Comparison of ENCODE assay signal across 2 cellular contexts in genomic region chr4:3703677-3704521, GRCh38.
TF ChIP-seq lines count a peak whose summit lies in the region.

No MANE protein-coding gene starts in this region.

TF ChIP-seq in HEK293, 187 proteins besides CTCF, POLR2A, EP300 and RAD21 (continued from another document):
- TF ChIP-seq PRDM6 (tag by site-specific recombination; IDR thresholded peaks at IDR 0.05) = no peak
- TF ChIP-seq ZNF140 (tag by site-specific recombination; IDR thresholded peaks at IDR 0.05) = no peak
- TF ChIP-seq SP7 (tag by site-specific recombination; IDR thresholded peaks at IDR 0.05) = peak; percentile 92
- TF ChIP-seq ZNF645 (tag by site-specific recombination; IDR thresholded peaks at IDR 0.05) = no peak
- no peak for TF ChIP-seq ZNF416 (tag by site-specific recombination; IDR thresholded peaks at IDR 0.05)
- TF ChIP-seq ZNF112 (tag by site-specific recombination; IDR thresholded peaks at IDR 0.05) = no peak
- TF ChIP-seq KLF1 (tag by site-specific recombination; IDR thresholded peaks at IDR 0.05) = 0 out of 2 replicates have a peak, but pooled peaks have one; percentile 10
- TF ChIP-seq OVOL3 (tag by site-specific recombination; IDR thresholded peaks at IDR 0.05) = no peak
- no peak for TF ChIP-seq ZNF514 (tag by site-specific recombination; IDR thresholded peaks at IDR 0.05)
- TF ChIP-seq ZNF776 (tag by site-specific recombination; IDR thresholded peaks at IDR 0.05; ENCODE audit: borderline replicate concordance) = no peak
- TF ChIP-seq ZNF302 (tag by site-specific recombination; IDR thresholded peaks at IDR 0.05; ENCODE audit: low read depth) = no peak
- TF ChIP-seq ZBTB44 (tag by site-specific recombination; IDR thresholded peaks at IDR 0.05) = 0 out of 2 replicates have a peak, but pooled peaks have one; percentile 32
- peak; percentile 54; the same call in 1 of the 2 replicates for TF ChIP-seq ZIC2 (tag by site-specific recombination; IDR thresholded peaks at IDR 0.05)
- TF ChIP-seq, protein P1, sequence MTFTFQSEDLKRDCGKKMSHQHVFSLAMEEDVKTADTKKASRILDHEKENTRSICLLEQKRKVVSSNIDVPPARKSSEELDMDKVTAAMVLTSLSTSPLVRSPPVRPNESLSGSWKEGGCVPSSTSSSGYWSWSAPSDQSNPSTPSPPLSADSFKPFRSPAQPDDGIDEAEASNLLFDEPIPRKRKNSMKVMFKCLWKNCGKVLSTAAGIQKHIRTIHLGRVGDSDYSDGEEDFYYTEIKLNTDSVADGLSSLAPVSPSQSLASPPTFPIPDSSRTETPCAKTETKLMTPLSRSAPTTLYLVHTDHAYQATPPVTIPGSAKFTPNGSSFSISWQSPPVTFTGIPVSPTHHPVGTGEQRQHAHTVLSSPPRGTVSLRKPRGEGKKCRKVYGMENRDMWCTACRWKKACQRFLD (tag by site-specific recombination; IDR thresholded peaks at IDR 0.05) = no peak
- peak; percentile 57 for TF ChIP-seq ZBTB17 (tag by site-specific recombination; IDR thresholded peaks at IDR 0.05)

TF ChIP-seq in neural cell, 6 proteins besides CTCF, POLR2A, EP300 and RAD21 (continued from another document):
- TF ChIP-seq, protein P2, sequence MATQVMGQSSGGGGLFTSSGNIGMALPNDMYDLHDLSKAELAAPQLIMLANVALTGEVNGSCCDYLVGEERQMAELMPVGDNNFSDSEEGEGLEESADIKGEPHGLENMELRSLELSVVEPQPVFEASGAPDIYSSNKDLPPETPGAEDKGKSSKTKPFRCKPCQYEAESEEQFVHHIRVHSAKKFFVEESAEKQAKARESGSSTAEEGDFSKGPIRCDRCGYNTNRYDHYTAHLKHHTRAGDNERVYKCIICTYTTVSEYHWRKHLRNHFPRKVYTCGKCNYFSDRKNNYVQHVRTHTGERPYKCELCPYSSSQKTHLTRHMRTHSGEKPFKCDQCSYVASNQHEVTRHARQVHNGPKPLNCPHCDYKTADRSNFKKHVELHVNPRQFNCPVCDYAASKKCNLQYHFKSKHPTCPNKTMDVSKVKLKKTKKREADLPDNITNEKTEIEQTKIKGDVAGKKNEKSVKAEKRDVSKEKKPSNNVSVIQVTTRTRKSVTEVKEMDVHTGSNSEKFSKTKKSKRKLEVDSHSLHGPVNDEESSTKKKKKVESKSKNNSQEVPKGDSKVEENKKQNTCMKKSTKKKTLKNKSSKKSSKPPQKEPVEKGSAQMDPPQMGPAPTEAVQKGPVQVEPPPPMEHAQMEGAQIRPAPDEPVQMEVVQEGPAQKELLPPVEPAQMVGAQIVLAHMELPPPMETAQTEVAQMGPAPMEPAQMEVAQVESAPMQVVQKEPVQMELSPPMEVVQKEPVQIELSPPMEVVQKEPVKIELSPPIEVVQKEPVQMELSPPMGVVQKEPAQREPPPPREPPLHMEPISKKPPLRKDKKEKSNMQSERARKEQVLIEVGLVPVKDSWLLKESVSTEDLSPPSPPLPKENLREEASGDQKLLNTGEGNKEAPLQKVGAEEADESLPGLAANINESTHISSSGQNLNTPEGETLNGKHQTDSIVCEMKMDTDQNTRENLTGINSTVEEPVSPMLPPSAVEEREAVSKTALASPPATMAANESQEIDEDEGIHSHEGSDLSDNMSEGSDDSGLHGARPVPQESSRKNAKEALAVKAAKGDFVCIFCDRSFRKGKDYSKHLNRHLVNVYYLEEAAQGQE (IDR thresholded peaks at IDR 0.05; ENCODE audit: borderline replicate concordance) = no peak
- TF ChIP-seq MXI1 (conservative IDR thresholded peaks at IDR 0.05; ENCODE audit: poor library complexity, severe bottlenecking) = no peak
